In genomic region chr5:154365823-154366222, GRCh38 we compare ENCODE assay signal across 18 cellular contexts.
DNase-seq lines count a peak whose midpoint lies in the region; ATAC-seq and TF ChIP-seq lines count a peak whose summit lies in the region.
"Had no signal": no experiment of that assay in that cellular context is flagged by ENCODE, and none has a peak within 500 bp of the region (broad histone marks: within the 10 kb centered on the region; RNA-seq: fewer than 3 reads in every experiment).

No MANE protein-coding gene starts in this region.

- H3K79me2 ChIP-seq in HCT116 (ENCODE audit: insufficient read depth, low read length), result no peaks in the 10 kb centered on the region

- intact Hi-C loops in HCT116 (cut with micrococcal nuclease), result no loop called here
- intact Hi-C loops in esophagus muscularis mucosa (cut with DNase I), result loop anchor here (10.0 kb wide), 1 partner anchor 81 kb away; no protein-coding TSS in a partner anchor

- TF ChIP-seq CTCF in HCT116 (IDR thresholded peaks at IDR 0.05 in 2 of 3, conservative IDR thresholded peaks at IDR 0.05 in 1 of 3; ENCODE audit: borderline replicate concordance in 1 of 3, insufficient read depth in 1 of 3, low read depth in 2 of 3, low read length in 2 of 3) (no peak), astrocyte of the spinal cord (IDR thresholded peaks at IDR 0.05; ENCODE audit: low read depth, low read length) (no peak), foreskin fibroblast (IDR thresholded peaks at IDR 0.05; ENCODE audit: low read depth, low read length) (no peak), esophagus muscularis mucosa (IDR thresholded peaks at IDR 0.05) (no peak)

- peaks cover 52 to 63% of the 10 kb centered on the region in 2 experiments for H3K4me1 ChIP-seq in HCT116 (ENCODE audit: control insufficient read depth in 1 of 2, insufficient read depth in 2 of 2, low read length in 2 of 2)
- peaks cover 31 to 62% (median 56%) of the 10 kb centered on the region in 4 donors for H3K4me1 ChIP-seq in esophagus muscularis mucosa

- no peak overlapping the region for H3K9ac ChIP-seq in HCT116 (ENCODE audit: low read length)

- H3K4me3 ChIP-seq in HCT116 (replicated peaks in 1 of 2; ENCODE audit: low read depth in 1 of 2, low read length in 2 of 2) (no peak overlapping the region), astrocyte of the spinal cord (ENCODE audit: low read depth, low read length) (no peak overlapping the region), foreskin fibroblast (ENCODE audit: low read depth in 1 of 2, low read length in 2 of 2) (no peak overlapping the region), esophagus muscularis mucosa (no peak overlapping the region)
- H3K4me3 ChIP-seq: spleen, tibial nerve had no signal

- RAD21 ChIA-PET in HCT116 (lab: Charles Lee; ENCODE audit: low non-redundant PET in 1 of 2, low total read pairs in 2 of 2, uncharacterized antibody in 2 of 2, unreplicated experiment in 2 of 2), result no interaction called here

- H3K36me3 ChIP-seq in HCT116 (ENCODE audit: control insufficient read depth in 1 of 2, insufficient read depth in 2 of 2, low read length in 2 of 2) (no peaks in the 10 kb centered on the region), esophagus muscularis mucosa (no peaks in the 10 kb centered on the region)
- H3K36me3 ChIP-seq: tibial nerve had no signal

- H4K20me1 ChIP-seq in HCT116 (ENCODE audit: insufficient read depth), result no peaks in the 10 kb centered on the region

- no peak for TF ChIP-seq RAD21 in HCT116 (IDR thresholded peaks at IDR 0.05; ENCODE audit: low read depth)

- in situ Hi-C loops in astrocyte of the spinal cord (cut with HindIII; ENCODE audit: low sequenced_read_pairs), result no loop called here

- 40% methylated on average over 1 of the region's 1 CpG for WGBS in esophagus muscularis mucosa

- no peaks in the 10 kb centered on the region for H3K9me3 ChIP-seq in HCT116 (ENCODE audit: control insufficient read depth in 1 of 2, insufficient read depth in 1 of 2, low read depth in 1 of 2, low read length in 2 of 2)
- H3K9me3 ChIP-seq in esophagus muscularis mucosa, result no peaks in the 10 kb centered on the region
- H3K9me3 ChIP-seq: spleen, tibial nerve had no signal

- no peak for TF ChIP-seq EP300 in esophagus muscularis mucosa (IDR thresholded peaks at IDR 0.05)

- H3K27me3 ChIP-seq in HCT116 (ENCODE audit: insufficient read depth, low read length), result no peaks in the 10 kb centered on the region
- no peaks in the 10 kb centered on the region for H3K27me3 ChIP-seq in esophagus muscularis mucosa
- H3K27me3 ChIP-seq: spleen, tibial nerve had no signal

- CTCF ChIA-PET in HCT116 (lab: Charles Lee), result interaction anchor here (1.1 kb wide), 1 partner anchor 40 kb away, joined by 3 read pairs; no protein-coding TSS in a partner anchor

- peak overlapping the region; percentile 68; the same call in 1 of the 2 replicates for H3K4me2 ChIP-seq in HCT116 (ENCODE audit: low read length)

- TF ChIP-seq POLR2A in HCT116 (IDR thresholded peaks at IDR 0.05; ENCODE audit: borderline replicate concordance, extremely low read depth, insufficient read depth, insufficient read length) (no peak), esophagus muscularis mucosa (IDR thresholded peaks at IDR 0.05; ENCODE audit: low read depth) (no peak)

- H3K9me2 ChIP-seq in HCT116 (ENCODE audit: insufficient read depth), result no peaks in the 10 kb centered on the region

- no TSS peak for BruUV-seq in HCT116 (replicated peaks; lab: Mats Ljungman, UMichigan)

- ATAC-seq in HCT116, result no peak
- ATAC-seq in HG02870 (IDR thresholded peaks at IDR 0.05; ENCODE audit: unreplicated experiment), result no peak
- ATAC-seq: stimulated activated memory B cell treated with anti-CD40 and anti-IgM and Interleukin-4, amounts not matched to agents 10 μg/mL and 1 μg/mL and 100 μg/mL, for 72 hours had no signal

- H3K27ac ChIP-seq in HCT116 (ENCODE audit: low read depth, low read length) (no peak overlapping the region; the same call in 1 of the 2 replicates), esophagus muscularis mucosa (replicated peaks in 1 of 4) (peak overlapping the region in 2 of 4 donors; percentile 11 to 40)
- H3K27ac ChIP-seq: C4-2B had no signal

- no peak overlapping the region for H2AFZ ChIP-seq in HCT116 (ENCODE audit: low read depth, low read length, poor library complexity, severe bottlenecking)

- POLR2A ChIA-PET in HCT116 (lab: Charles Lee), result no interaction called here

- peak; percentile 15 for DNase-seq in AG08395 (ENCODE audit: low spot score)
- no peak for DNase-seq in HCT116 (ENCODE audit: low read depth, low spot score)
- DNase-seq in astrocyte of the spinal cord (ENCODE audit: low read depth, low spot score), result peak; percentile 27
- peak; percentile 37 to 60 for DNase-seq in foreskin fibroblast
- DNase-seq in esophagus muscularis mucosa (ENCODE audit: extremely low spot score), result no peak
- no peak for DNase-seq in effector CD4-positive, alpha-beta T cell
- DNase-seq in activated gamma-delta T cell treated with Interleukin-2 at 50 U/mL for 16 hours, result no peak
- DNase-seq: activated gamma-delta T cell, DMS 273 treated with DMSO at 0.1 percent for 48 hours, foreskin melanocyte, KBM-7, NCI-H1436 treated with DMSO at 0.1 percent for 48 hours, spleen, T1000 had no signal

TF ChIP-seq in HCT116, 20 proteins besides CTCF, POLR2A, EP300 and RAD21:
- TF ChIP-seq CEBPB (IDR thresholded peaks at IDR 0.05; ENCODE audit: low read depth), result no peak
- TF ChIP-seq ZFX (IDR thresholded peaks at IDR 0.05), result no peak
- no peak for TF ChIP-seq SRF (IDR thresholded peaks at IDR 0.05; ENCODE audit: low read depth)
- TF ChIP-seq SIN3A (IDR thresholded peaks at IDR 0.05; ENCODE audit: low read depth), result no peak
- no peak for TF ChIP-seq MAX (IDR thresholded peaks at IDR 0.05)
- no peak for TF ChIP-seq ATF3 (IDR thresholded peaks at IDR 0.05)
- TF ChIP-seq EZH2 (IDR thresholded peaks at IDR 0.05), result no peak
- TF ChIP-seq JUND (IDR thresholded peaks at IDR 0.05), result no peak
- no peak for TF ChIP-seq CBX3 (IDR thresholded peaks at IDR 0.05; ENCODE audit: low read depth)
- TF ChIP-seq SP1 (IDR thresholded peaks at IDR 0.05; ENCODE audit: low read depth), result no peak

Comparison
In these comparisons a context has a peak if more than half of its experiments do, and no peak if none do; other contexts are left out.
1. DNase-seq: peak in AG08395 (single experiment), astrocyte of the spinal cord (single experiment) and foreskin fibroblast (2 of 2); none in HCT116 (single experiment), esophagus muscularis mucosa (single experiment), effector CD4-positive, alpha-beta T cell (single experiment) and activated gamma-delta T cell treated with Interleukin-2 at 50 U/mL for 16 hours (single experiment).